In the genomic region with DNA sequence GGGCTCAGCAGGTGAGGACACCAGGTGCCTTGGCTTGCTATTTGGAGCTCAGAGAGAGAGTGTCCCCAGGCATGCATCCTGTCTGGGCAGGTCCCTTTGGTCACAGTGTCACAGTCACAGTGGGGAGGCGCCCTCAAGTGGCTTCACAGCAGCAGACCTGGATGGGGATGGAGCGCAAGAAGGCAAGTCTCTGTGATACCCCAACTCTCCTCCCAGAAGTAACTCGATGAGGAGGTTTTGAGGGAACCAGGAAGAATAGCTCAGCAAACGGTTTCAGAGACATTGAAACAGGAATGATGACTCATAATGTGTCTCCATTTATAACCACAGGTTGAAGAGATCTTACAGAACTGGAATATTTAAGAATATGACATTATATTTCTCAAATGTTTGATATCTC, we compare ENCODE assay signal across 8 cellular contexts.
DNase-seq lines count a peak whose midpoint lies in the region; ATAC-seq and TF ChIP-seq lines count a peak whose summit lies in the region.

No MANE protein-coding gene starts in this region.

- H3K27ac Mint-ChIP-seq in MCF 10A (ENCODE audit: low read depth, unreplicated experiment): peak overlapping the region; percentile 87

- H3K27ac ChIP-seq in lower lobe of right lung (no peak overlapping the region), spleen (no peak overlapping the region), ascending aorta (no peak overlapping the region)

- H3K9me3 Mint-ChIP-seq in MCF 10A (ENCODE audit: unreplicated experiment): no peaks in the 10 kb centered on the region

- no TSS peak for BruUV-seq in MCF 10A (replicated peaks; lab: Mats Ljungman, UMichigan)

- H3K4me1 ChIP-seq in lower lobe of right lung (no peaks in the 10 kb centered on the region), spleen (peaks cover 0 to 7% (median 1%) of the 10 kb centered on the region in 6 donors), ascending aorta (no peaks in the 10 kb centered on the region)

- TF ChIP-seq POLR2A in spleen (IDR thresholded peaks at IDR 0.05): no peak

- peak overlapping the region; percentile 17 for H3K4me3 Mint-ChIP-seq in MCF 10A (ENCODE audit: unreplicated experiment)

- H3K27me3 ChIP-seq in lower lobe of right lung (ENCODE audit: low read depth) (peaks cover 32% of the 10 kb centered on the region), spleen (replicated peaks in 1 of 7) (peaks cover 0 to 69% (median 29%) of the 10 kb centered on the region in 7 donors), ascending aorta (no peaks in the 10 kb centered on the region)

- intact Hi-C loops in MCF 10A (cut with micrococcal nuclease): loop anchor here (2.0 to 5.0 kb wide), 4 partner anchors 56 to 370 kb away; a partner anchor contains a TSS
- intact Hi-C loops in lower lobe of right lung (cut with DNase I): no loop called here
- intact Hi-C loops in spleen (cut with DNase I; ENCODE audit: low total_unique reads): no loop called here
- intact Hi-C loops in ascending aorta (cut with DNase I): no loop called here

- H3K4me1 Mint-ChIP-seq in MCF 10A (ENCODE audit: insufficient read depth, unreplicated experiment): peaks cover 37% of the 10 kb centered on the region

- 21 to 26% (median 24%) methylated on average over 4 of the region's 4 CpGs for WGBS in spleen, 5 donors

- TF ChIP-seq CTCF in MCF 10A (IDR thresholded peaks at IDR 0.05; ENCODE audit: unreplicated experiment) (peak; percentile 26), lower lobe of right lung (IDR thresholded peaks at IDR 0.05) (peak; percentile 31), spleen (IDR thresholded peaks at IDR 0.05 in 8 of 11, conservative IDR thresholded peaks at IDR 0.05 in 3 of 11) (peak in 1 of 11 experiments; percentile 16), ascending aorta (IDR thresholded peaks at IDR 0.05) (no peak)

- H3K4me3 ChIP-seq in lower lobe of right lung (no peak overlapping the region), spleen (no peak overlapping the region), ascending aorta (no peak overlapping the region)

- no peaks in the 10 kb centered on the region for H3K27me3 Mint-ChIP-seq in MCF 10A (ENCODE audit: insufficient read depth, unreplicated experiment)

- ATAC-seq in HG02623 (IDR thresholded peaks at IDR 0.05; ENCODE audit: unreplicated experiment) (peak; percentile 72), lower lobe of right lung (peak; percentile 52 to 74)

- H3K36me3 Mint-ChIP-seq in MCF 10A (ENCODE audit: insufficient read depth, unreplicated experiment): no peaks in the 10 kb centered on the region

- H3K9me3 ChIP-seq in lower lobe of right lung: no peaks in the 10 kb centered on the region
- no peaks in the 10 kb centered on the region for H3K9me3 ChIP-seq in spleen
- no peaks in the 10 kb centered on the region for H3K9me3 ChIP-seq in ascending aorta

- CTCF ChIA-PET in MCF 10A (lab: Yijun Ruan, JAX): interaction anchor here (0.6 to 4.2 kb wide), 33 partner anchors 8 to 185 kb away, joined by 3 to 114 read pairs (median 4); no protein-coding TSS in a partner anchor

- H3K36me3 ChIP-seq in lower lobe of right lung (no peaks in the 10 kb centered on the region), spleen (no peaks in the 10 kb centered on the region), ascending aorta (no peaks in the 10 kb centered on the region)

- POLR2A ChIA-PET in MCF 10A (lab: Yijun Ruan, JAX): interaction anchor here (0.8 to 8.7 kb wide), 18 partner anchors 9 to 370 kb away, joined by 3 to 96 read pairs (median 10); a partner anchor contains a TSS

- DNase-seq in stimulated activated naive CD4-positive, alpha-beta T cell treated with Interleukin-2 at 50 U/mL for 16 hours (lab: John Stamatoyannopoulos, UW): peak; percentile 0
- DNase-seq in stimulated activated naive CD4-positive, alpha-beta T cell (lab: John Stamatoyannopoulos, UW): no peak
- DNase-seq in NCI-H524 treated with DMSO at 0.1 percent for 48 hours (lab: John Stamatoyannopoulos, UW) (peak; percentile 58), MCF 10A (ENCODE audit: unreplicated experiment) (peak; percentile 79), lower lobe of right lung (peak; percentile 60), spleen (no peak), ascending aorta (ENCODE audit: low spot score in 2 of 2) (no peak)

Comparison
In these comparisons a context has a peak if more than half of its experiments do, and no peak if none do; other contexts are left out.
1. DNase-seq: peak in stimulated activated naive CD4-positive, alpha-beta T cell treated with Interleukin-2 at 50 U/mL for 16 hours (single experiment), NCI-H524 treated with DMSO at 0.1 percent for 48 hours (single experiment), MCF 10A (single experiment) and lower lobe of right lung (single experiment); none in stimulated activated naive CD4-positive, alpha-beta T cell (0 of 6), spleen (single experiment) and ascending aorta (0 of 2).
2. CTCF ChIP-seq: peak in MCF 10A (single experiment) and lower lobe of right lung (single experiment); none in ascending aorta (0 of 3).